26 cellular contexts compared by ENCODE assay signal in genomic region chr16:73739049-73739769, GRCh38.
"Had no signal": no experiment of that assay in that cellular context is flagged by ENCODE, and none has a peak within 500 bp of the region (broad histone marks: within the 10 kb centered on the region; RNA-seq: fewer than 3 reads in every experiment).

No MANE protein-coding gene starts in this region.

- DNase-seq: activated CD4-positive, alpha-beta T cell treated with anti-CD3 and anti-CD28 coated beads for 4 hours; activated CD4-positive, alpha-beta T cell treated with anti-CD3 and anti-CD28 coated beads, Interleukin-2, amount 50 U/mL, for 4 hours; activated CD8-positive, alpha-beta memory T cell treated with anti-CD3 and anti-CD28 coated beads for 24 hours; activated effector memory CD4-positive, alpha-beta T cell treated with Interleukin-2 at 50 U/mL for 16 hours; activated naive CD4-positive, alpha-beta T cell treated with anti-CD3 and anti-CD28 coated beads for 36 hours; activated naive CD8-positive, alpha-beta T cell treated with anti-CD3 and anti-CD28 coated beads for 36 hours; brain microvascular endothelial cell; central memory CD4-positive, alpha-beta T cell; erythroblast; left ventricle myocardium inferior; mucosa of descending colon; stimulated activated CD4-positive, alpha-beta T cell treated with anti-CD3 and anti-CD28 coated beads, Interleukin-1b, Interleukin-23, amount 100 ng/mL, for 48 hours; stimulated activated CD4-positive, alpha-beta T cell treated with anti-CD3 and anti-CD28 coated beads, Interleukin-4, amount 100 ng/mL, for 4 hours; stimulated activated CD8-positive, alpha-beta memory T cell treated with anti-CD3 and anti-CD28 coated beads, Interleukin-4, amount 100 ng/mL, for 48 hours; stomach; T-helper 1 cell; thyroid gland; upper lobe of right lung had no signal

- H3K4me1 Mint-ChIP-seq: stimulated activated memory B cell treated with anti-CD40 and anti-IgM and Interleukin-4, amounts not matched to agents 10 μg/mL and 1 μg/mL and 100 μg/mL, for 72 hours had no signal

- H3K36me3 Mint-ChIP-seq: activated naive CD8-positive, alpha-beta T cell treated with anti-CD3 and anti-CD28 coated beads for 36 hours; natural killer cell treated with Interleukin-12 subunit alpha and Interleukin-12 subunit beta and Interleukin-15 and Interleukin-18, amount 100 ng/mL, for 72 hours; stimulated activated memory B cell treated with anti-CD40 and anti-IgM and Interleukin-4, amounts not matched to agents 10 μg/mL and 1 μg/mL and 100 μg/mL, for 72 hours had no signal

- H3K9me3 Mint-ChIP-seq: dendritic cell treated with granulocyte-macrophage colony-stimulating factor and Interleukin-4, amounts not matched to agents 40 ng/mL and 50 ng/mL, for 4 days had no signal

- H3K27ac ChIP-seq: ascending aorta, brain microvascular endothelial cell, left ventricle myocardium inferior, parathyroid adenoma, right atrium auricular region, stomach, thyroid gland, upper lobe of right lung, VCaP had no signal

- H3K9me3 ChIP-seq: ascending aorta, mucosa of descending colon, stomach, thyroid gland, upper lobe of right lung had no signal

- H3K27me3 Mint-ChIP-seq: activated naive CD8-positive, alpha-beta T cell treated with anti-CD3 and anti-CD28 coated beads for 36 hours; dendritic cell treated with granulocyte-macrophage colony-stimulating factor and Interleukin-4, amounts not matched to agents 40 ng/mL and 50 ng/mL, for 4 days; natural killer cell treated with Interleukin-12 subunit alpha and Interleukin-12 subunit beta and Interleukin-15 and Interleukin-18, amount 100 ng/mL, for 72 hours; stimulated activated memory B cell treated with anti-CD40 and anti-IgM and Interleukin-4, amounts not matched to agents 10 μg/mL and 1 μg/mL and 100 μg/mL, for 72 hours had no signal

- H3K4me3 ChIP-seq: ascending aorta, left ventricle myocardium inferior, mucosa of descending colon, right atrium auricular region, smooth muscle cell, stomach, thyroid gland, upper lobe of right lung had no signal

- H3K4me3 Mint-ChIP-seq: activated naive CD4-positive, alpha-beta T cell treated with anti-CD3 and anti-CD28 coated beads for 36 hours; activated naive CD8-positive, alpha-beta T cell treated with anti-CD3 and anti-CD28 coated beads for 36 hours; dendritic cell treated with granulocyte-macrophage colony-stimulating factor and Interleukin-4, amounts not matched to agents 40 ng/mL and 50 ng/mL, for 4 days; natural killer cell treated with Interleukin-12 subunit alpha and Interleukin-12 subunit beta and Interleukin-15 and Interleukin-18, amount 100 ng/mL, for 72 hours; stimulated activated memory B cell treated with anti-CD40 and anti-IgM and Interleukin-4, amounts not matched to agents 10 μg/mL and 1 μg/mL and 100 μg/mL, for 72 hours had no signal

- H3K79me2 ChIP-seq: parathyroid adenoma had no signal

- H3K9ac ChIP-seq: parathyroid adenoma had no signal

- H3K4me2 ChIP-seq: smooth muscle cell had no signal

- H3K27ac Mint-ChIP-seq: activated naive CD4-positive, alpha-beta T cell treated with anti-CD3 and anti-CD28 coated beads for 36 hours; activated naive CD8-positive, alpha-beta T cell treated with anti-CD3 and anti-CD28 coated beads for 36 hours; dendritic cell treated with granulocyte-macrophage colony-stimulating factor and Interleukin-4, amounts not matched to agents 40 ng/mL and 50 ng/mL, for 4 days; natural killer cell treated with Interleukin-12 subunit alpha and Interleukin-12 subunit beta and Interleukin-15 and Interleukin-18, amount 100 ng/mL, for 72 hours; stimulated activated memory B cell treated with anti-CD40 and anti-IgM and Interleukin-4, amounts not matched to agents 10 μg/mL and 1 μg/mL and 100 μg/mL, for 72 hours had no signal

- H3K27me3 ChIP-seq: ascending aorta, brain microvascular endothelial cell, right atrium auricular region, stomach, thyroid gland, upper lobe of right lung had no signal

- H3K36me3 ChIP-seq: ascending aorta, brain microvascular endothelial cell, left ventricle myocardium inferior, right atrium auricular region, stomach, thyroid gland, upper lobe of right lung had no signal

- H2AFZ ChIP-seq: parathyroid adenoma had no signal

- H3K4me1 ChIP-seq: ascending aorta, left ventricle myocardium inferior, parathyroid adenoma, right atrium auricular region, stomach, thyroid gland, upper lobe of right lung had no signal
